ENCODE assay signal across 8 cellular contexts in genomic region chr3:105798381-105798934, GRCh38.
A peak's percentile ranks its signal among the peaks of the same experiment; 100 is the strongest.
DNase-seq lines count a peak whose midpoint lies in the region; ATAC-seq, FAIRE-seq and TF ChIP-seq lines count a peak whose summit lies in the region.

No MANE protein-coding gene starts in this region.

- H3K36me3 Mint-ChIP-seq in nephron progenitor cell (ENCODE audit: low read depth): peaks cover 33% of the 10 kb centered on the region

- H3K27ac Mint-ChIP-seq in nephron progenitor cell: peak overlapping the region; percentile 36

- TF ChIP-seq CTCF in nephron progenitor cell (IDR thresholded peaks at IDR 0.05): no peak

- no peak overlapping the region for H3K4me3 Mint-ChIP-seq in nephron progenitor cell

- intact Hi-C loops in cardiac septum (cut with DNase I): no loop called here

- H3K9me3 Mint-ChIP-seq in nephron progenitor cell: peaks cover 21% of the 10 kb centered on the region

- ATAC-seq in HG02943 (IDR thresholded peaks at IDR 0.05; ENCODE audit: low read depth, unreplicated experiment): peak; percentile 78

- DNase-seq in GM19239 (ENCODE audit: insufficient read length, low spot score): peak; percentile 13
- DNase-seq in SIG-M5 (lab: John Stamatoyannopoulos, UW): peak; percentile 48
- no peak for DNase-seq in nephron progenitor cell
- no peak for DNase-seq in HK-2 (ENCODE audit: unreplicated experiment)
- DNase-seq in iPS-NIHi7 (ENCODE audit: extremely low spot score): no peak
- no peak for DNase-seq in hippocampal formation (lab: John Stamatoyannopoulos, UW)
- DNase-seq in cardiac septum (ENCODE audit: low spot score): no peak

- FAIRE-seq in GM19239 (lab: Jason Lieb, UNC): peak; percentile 84

- H3K27me3 Mint-ChIP-seq in nephron progenitor cell (ENCODE audit: low read depth, poor library complexity): peaks cover 2% of the 10 kb centered on the region

- H3K4me1 Mint-ChIP-seq in nephron progenitor cell: peaks cover 15% of the 10 kb centered on the region

Comparison
In these comparisons a context has a peak if more than half of its experiments do, and no peak if none do; other contexts are left out.
1. DNase-seq: peak in GM19239 (single experiment) and SIG-M5 (single experiment); none in nephron progenitor cell (single experiment), HK-2 (single experiment), iPS-NIHi7 (single experiment), hippocampal formation (0 of 2) and cardiac septum (single experiment).